1 cellular context compared by ENCODE assay signal in the genomic region with DNA sequence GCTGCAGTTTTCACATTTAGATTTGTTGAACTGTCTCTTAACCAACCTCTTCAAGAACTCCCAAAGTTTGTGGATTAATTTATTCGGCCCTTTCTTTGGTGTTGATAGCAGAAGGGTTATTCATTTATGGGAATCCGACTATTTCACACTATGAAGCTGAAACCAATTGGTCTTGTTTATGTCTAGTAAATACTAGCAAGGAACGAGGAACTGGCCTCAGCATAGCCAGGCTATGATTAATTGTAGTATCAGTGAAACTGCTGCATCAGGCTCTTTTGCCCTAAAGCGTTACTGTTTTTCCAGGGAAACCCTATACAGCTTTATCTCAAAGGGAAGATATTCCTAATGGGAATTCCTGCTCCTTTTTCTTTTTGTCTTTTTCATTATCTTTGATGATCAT.
TF ChIP-seq lines count a peak whose summit lies in the region.

No MANE protein-coding gene starts in this region.

TF ChIP-seq in IMR-90, 13 proteins besides CTCF, POLR2A, EP300 and RAD21:
- no peak for TF ChIP-seq CHD1 (IDR thresholded peaks at IDR 0.05; ENCODE audit: low read depth, low read length)
- peak; percentile 39 for TF ChIP-seq MAFK (IDR thresholded peaks at IDR 0.05; ENCODE audit: low read depth, low read length)
